In the genomic region with DNA sequence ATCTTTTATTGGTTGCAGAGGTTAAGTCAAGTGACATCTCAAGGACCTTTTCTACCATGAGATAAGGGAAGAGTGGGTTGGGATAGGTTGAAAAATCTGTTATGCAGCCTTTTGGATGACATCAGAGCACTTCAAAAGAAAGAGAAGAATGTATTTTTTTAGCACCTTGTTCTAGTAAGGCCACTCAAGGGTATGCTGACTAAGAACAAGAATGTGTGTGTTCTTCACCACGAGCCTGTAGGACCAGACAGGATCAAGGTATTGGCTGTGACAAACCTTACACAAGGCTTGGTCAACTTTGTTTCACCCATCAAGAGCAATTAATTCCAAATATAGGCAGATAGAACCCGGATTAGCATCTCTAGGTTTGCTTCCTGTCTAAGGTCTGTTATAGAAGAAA, we compare ENCODE assay signal across 11 cellular contexts.
A peak's percentile ranks its signal among the peaks of the same experiment; 100 is the strongest.
DNase-seq lines count a peak whose midpoint lies in the region; ATAC-seq lines count a peak whose summit lies in the region.
"Had no signal": no experiment of that assay in that cellular context is flagged by ENCODE, and none has a peak within 500 bp of the region (broad histone marks: within the 10 kb centered on the region; RNA-seq: fewer than 3 reads in every experiment).

No MANE protein-coding gene starts in this region.

- DNase-seq in DMS53 (lab: John Stamatoyannopoulos, UW), result peak; percentile 18
- DNase-seq in DMS53 treated with DMSO at 0.1 percent for 48 hours (lab: John Stamatoyannopoulos, UW; ENCODE audit: unreplicated experiment), result no peak
- no peak for DNase-seq in NCI-H2107 (lab: John Stamatoyannopoulos, UW)
- no peak for DNase-seq in SIG-M5 treated with dmso at 0.1 percent for 504 hours (lab: John Stamatoyannopoulos, UW; ENCODE audit: unreplicated experiment)
- DNase-seq in cerebellar nuclear complex (lab: John Stamatoyannopoulos, UW), result no peak
- DNase-seq: activated naive CD4-positive, alpha-beta T cell; NCI-H2227 treated with DMSO at 0.1 percent for 48 hours had no signal

- H3K27ac Mint-ChIP-seq in stimulated activated memory B cell treated with anti-CD40 and anti-IgM and Interleukin-4, amounts not matched to agents 10 μg/mL and 1 μg/mL and 100 μg/mL, for 72 hours, result no peak overlapping the region
- H3K27ac Mint-ChIP-seq: T-helper 2 cell treated with Interferon-gamma antibody and Interleukin-4, amounts not matched to agents 5 μg/mL and 100 μg/mL, for 36 hours had no signal

- H3K36me3 Mint-ChIP-seq in stimulated activated memory B cell treated with anti-CD40 and anti-IgM and Interleukin-4, amounts not matched to agents 10 μg/mL and 1 μg/mL and 100 μg/mL, for 72 hours, result peaks cover 9% of the 10 kb centered on the region

- no peaks in the 10 kb centered on the region for H3K9me3 Mint-ChIP-seq in stimulated activated memory B cell treated with anti-CD40 and anti-IgM and Interleukin-4, amounts not matched to agents 10 μg/mL and 1 μg/mL and 100 μg/mL, for 72 hours

- H3K4me3 Mint-ChIP-seq in stimulated activated memory B cell treated with anti-CD40 and anti-IgM and Interleukin-4, amounts not matched to agents 10 μg/mL and 1 μg/mL and 100 μg/mL, for 72 hours, result no peak overlapping the region
- H3K4me3 Mint-ChIP-seq: T-helper 2 cell treated with Interferon-gamma antibody and Interleukin-4, amounts not matched to agents 5 μg/mL and 100 μg/mL, for 36 hours had no signal

- peak; percentile 91 for ATAC-seq in GM21576 (IDR thresholded peaks at IDR 0.05; ENCODE audit: unreplicated experiment)
- ATAC-seq in HG03439 (IDR thresholded peaks at IDR 0.05; ENCODE audit: unreplicated experiment), result peak; percentile 75
- peak; percentile 85 for ATAC-seq in stimulated activated memory B cell treated with anti-CD40 and anti-IgM and Interleukin-4, amounts not matched to agents 10 μg/mL and 1 μg/mL and 100 μg/mL, for 72 hours

- no peaks in the 10 kb centered on the region for H3K27me3 Mint-ChIP-seq in stimulated activated memory B cell treated with anti-CD40 and anti-IgM and Interleukin-4, amounts not matched to agents 10 μg/mL and 1 μg/mL and 100 μg/mL, for 72 hours

- H3K4me1 Mint-ChIP-seq in stimulated activated memory B cell treated with anti-CD40 and anti-IgM and Interleukin-4, amounts not matched to agents 10 μg/mL and 1 μg/mL and 100 μg/mL, for 72 hours, result peaks cover 36% of the 10 kb centered on the region
